1 cellular context compared by ENCODE assay signal in genomic region chr19:4682417-4683200, GRCh38.
TF ChIP-seq lines count a peak whose summit lies in the region.

No MANE protein-coding gene starts in this region.

TF ChIP-seq in IMR-90, 13 proteins besides CTCF, POLR2A, EP300 and RAD21 (continued from another document):
- TF ChIP-seq ELK1 (IDR thresholded peaks at IDR 0.05; ENCODE audit: borderline replicate concordance, low read depth, low read length), result no peak
- no peak for TF ChIP-seq BHLHE40 (IDR thresholded peaks at IDR 0.05; ENCODE audit: low read depth, low read length)
- TF ChIP-seq MAFK (IDR thresholded peaks at IDR 0.05; ENCODE audit: low read depth, low read length), result no peak
- no peak for TF ChIP-seq RFX5 (IDR thresholded peaks at IDR 0.05; ENCODE audit: low read depth, low read length)
- no peak for TF ChIP-seq MXI1 (IDR thresholded peaks at IDR 0.05; ENCODE audit: borderline replicate concordance, low read depth, low read length)
- TF ChIP-seq FOS (IDR thresholded peaks at IDR 0.05; ENCODE audit: low read depth, low read length), result no peak
- no peak for TF ChIP-seq NFE2L2 (IDR thresholded peaks at IDR 0.05; ENCODE audit: low read depth, low read length)
- TF ChIP-seq SMC3 (IDR thresholded peaks at IDR 0.05; ENCODE audit: low read depth, low read length), result no peak
